ENCODE assay signal across 1 cellular context in the genomic region with DNA sequence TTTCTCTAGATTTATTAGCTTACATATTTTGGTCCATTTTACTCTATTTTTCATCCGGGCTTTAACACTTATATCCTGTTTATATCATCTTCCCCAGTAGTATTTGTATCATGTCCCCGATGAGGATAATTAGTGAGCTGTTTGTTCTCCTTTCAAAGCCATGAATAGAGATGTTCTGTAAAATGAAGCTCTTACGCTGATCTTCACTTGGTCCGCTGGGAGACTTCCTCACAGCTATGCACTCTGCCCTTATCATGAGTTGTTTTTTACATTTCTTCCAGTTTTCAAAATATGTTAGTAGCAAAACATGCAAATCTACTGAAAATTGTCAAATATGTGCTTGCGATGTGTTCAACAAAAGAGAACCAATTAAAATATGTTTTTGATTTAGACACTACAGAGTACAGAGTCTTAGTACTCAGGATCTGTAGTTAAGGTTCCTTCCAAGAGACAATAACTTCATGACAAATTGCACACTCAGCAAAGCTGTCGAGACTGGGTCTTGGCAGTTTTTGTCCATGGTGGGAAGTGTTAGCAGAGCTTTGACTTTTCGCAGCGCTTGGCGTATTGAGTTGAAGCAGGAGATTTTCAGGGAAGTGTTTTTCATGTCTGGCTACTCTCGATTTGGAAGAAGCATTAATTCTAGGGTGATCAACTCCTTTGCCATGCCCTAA.
TF ChIP-seq lines count a peak whose summit lies in the region.

No MANE protein-coding gene starts in this region.

TF ChIP-seq in GM23338, 12 proteins besides CTCF, POLR2A, EP300 and RAD21 (continued from another document):
- TF ChIP-seq, protein P1, sequence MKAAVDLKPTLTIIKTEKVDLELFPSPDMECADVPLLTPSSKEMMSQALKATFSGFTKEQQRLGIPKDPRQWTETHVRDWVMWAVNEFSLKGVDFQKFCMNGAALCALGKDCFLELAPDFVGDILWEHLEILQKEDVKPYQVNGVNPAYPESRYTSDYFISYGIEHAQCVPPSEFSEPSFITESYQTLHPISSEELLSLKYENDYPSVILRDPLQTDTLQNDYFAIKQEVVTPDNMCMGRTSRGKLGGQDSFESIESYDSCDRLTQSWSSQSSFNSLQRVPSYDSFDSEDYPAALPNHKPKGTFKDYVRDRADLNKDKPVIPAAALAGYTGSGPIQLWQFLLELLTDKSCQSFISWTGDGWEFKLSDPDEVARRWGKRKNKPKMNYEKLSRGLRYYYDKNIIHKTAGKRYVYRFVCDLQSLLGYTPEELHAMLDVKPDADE (IDR thresholded peaks at IDR 0.05) = no peak
